10 cellular contexts compared by ENCODE assay signal in the genomic region with DNA sequence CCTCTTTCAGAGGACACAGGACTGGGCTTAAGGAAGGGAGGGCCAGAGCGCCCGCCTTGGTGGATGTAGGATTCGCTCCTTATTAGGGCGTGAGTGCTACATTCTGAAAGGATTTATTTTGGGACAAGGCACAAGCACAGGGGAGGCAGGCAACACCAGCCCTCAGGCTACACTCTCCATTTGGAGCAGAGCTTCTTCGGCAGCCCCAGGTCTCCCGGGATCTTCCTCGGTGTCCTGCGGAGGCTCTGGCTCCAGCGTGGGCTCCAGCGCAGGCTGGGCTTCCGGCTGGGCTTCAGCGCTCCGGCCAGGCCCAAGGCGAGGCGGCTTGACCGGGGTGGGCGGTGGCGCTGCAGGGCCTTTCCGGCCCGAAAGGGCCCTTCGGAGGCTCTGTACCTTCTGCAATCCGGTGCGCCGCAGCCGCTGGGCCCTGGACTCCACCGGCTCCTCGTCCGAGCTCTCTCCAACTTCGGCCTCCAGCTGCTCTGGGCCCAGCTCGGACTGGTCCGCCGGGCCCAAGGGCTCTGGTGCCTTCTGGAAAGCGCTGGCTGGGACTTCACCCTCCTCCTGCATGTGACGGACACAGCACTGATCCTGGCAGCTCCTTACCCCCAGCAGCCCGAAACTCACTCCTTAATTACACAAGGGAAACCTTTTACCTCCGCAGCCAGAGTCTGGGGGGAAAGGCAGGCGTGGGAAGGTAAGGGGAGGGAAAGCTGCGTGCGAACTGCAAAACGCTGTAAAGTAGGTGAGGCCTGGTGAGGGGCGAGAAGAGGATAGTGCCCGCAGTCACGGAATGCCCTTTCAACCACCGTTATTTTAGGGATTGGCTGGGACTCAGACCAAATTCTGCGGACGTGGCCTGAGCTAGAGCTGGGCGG. TPM values are rescaled to one million over a fixed set of nuclear protein-coding genes. Genes with fewer than 3 reads are reported as not detected.
DNase-seq lines count a peak whose midpoint lies in the region; ATAC-seq and TF ChIP-seq lines count a peak whose summit lies in the region.
"Had no signal": no experiment of that assay in that cellular context is flagged by ENCODE, and none has a peak within 500 bp of the region (broad histone marks: within the 10 kb centered on the region; RNA-seq: fewer than 3 reads in every experiment).

No MANE protein-coding gene starts in this region.

- no peaks in the 10 kb centered on the region for H3K9me3 Mint-ChIP-seq in activated naive CD8-positive, alpha-beta T cell treated with anti-CD3 and anti-CD28 coated beads for 36 hours
- H3K9me3 Mint-ChIP-seq: IgD-negative memory B cell had no signal

- H3K27ac Mint-ChIP-seq in activated naive CD8-positive, alpha-beta T cell treated with anti-CD3 and anti-CD28 coated beads for 36 hours: peak overlapping the region; percentile 88
- H3K27ac Mint-ChIP-seq: IgD-negative memory B cell had no signal

- peaks cover 40% of the 10 kb centered on the region for H3K4me1 Mint-ChIP-seq in activated naive CD8-positive, alpha-beta T cell treated with anti-CD3 and anti-CD28 coated beads for 36 hours

- H3K4me1 ChIP-seq in heart left ventricle: peaks cover 0 to 58% (median 37%) of the 10 kb centered on the region in 12 donors
- H3K4me1 ChIP-seq in gastrocnemius medialis: peaks cover 22 to 28% of the 10 kb centered on the region in 2 donors

- H3K27me3 Mint-ChIP-seq in activated naive CD8-positive, alpha-beta T cell treated with anti-CD3 and anti-CD28 coated beads for 36 hours: peaks cover 70% of the 10 kb centered on the region

- peak overlapping the region; percentile 79 for H3K4me3 Mint-ChIP-seq in activated naive CD8-positive, alpha-beta T cell treated with anti-CD3 and anti-CD28 coated beads for 36 hours

- H3K27ac ChIP-seq in heart left ventricle: peak overlapping the region; percentile 94 to 100 (median 99)
- H3K27ac ChIP-seq in gastrocnemius medialis: peak overlapping the region; percentile 89 to 96 (median 94)
- H3K27ac ChIP-seq: neutrophil had no signal

- H3K36me3 Mint-ChIP-seq in activated naive CD8-positive, alpha-beta T cell treated with anti-CD3 and anti-CD28 coated beads for 36 hours: peaks cover 7% of the 10 kb centered on the region
- H3K36me3 Mint-ChIP-seq: IgD-negative memory B cell had no signal

- H3K36me3 ChIP-seq in heart left ventricle: no peaks in the 10 kb centered on the region
- H3K36me3 ChIP-seq in gastrocnemius medialis: no peaks in the 10 kb centered on the region
- H3K36me3 ChIP-seq: neutrophil had no signal

- H3K9me3 ChIP-seq in heart left ventricle: no peaks in the 10 kb centered on the region
- no peaks in the 10 kb centered on the region for H3K9me3 ChIP-seq in gastrocnemius medialis
- H3K9me3 ChIP-seq: neutrophil had no signal

- in situ Hi-C loops in GM13977 (cut with MboI; ENCODE audit: low pct_unique_long_range_greater_than_20kb, low sequenced_read_pairs, unreplicated experiment) (no loop called here), gastrocnemius medialis (cut with MboI; ENCODE audit: low sequenced_read_pairs in 4 of 4) (loop anchor here in 1 of 4 donors (25.0 kb wide), 1 partner anchor 307 kb away; a partner anchor contains a TSS)

- peak; percentile 39 to 44 for TF ChIP-seq POLR2A in heart left ventricle (IDR thresholded peaks at IDR 0.05)
- TF ChIP-seq POLR2A in gastrocnemius medialis (IDR thresholded peaks at IDR 0.05): peak in 1 of 2 donors; percentile 2

- TF ChIP-seq CTCF in GM13977 (IDR thresholded peaks at IDR 0.05; ENCODE audit: extremely low read depth, insufficient read depth, missing control alignments): no peak
- peak in 4 of 12 donors; percentile 16 to 19 (median 17) for TF ChIP-seq CTCF in heart left ventricle (IDR thresholded peaks at IDR 0.05)
- peak in 2 of 5 experiments; percentile 11 to 19 for TF ChIP-seq CTCF in gastrocnemius medialis (IDR thresholded peaks at IDR 0.05 in 4 of 5, conservative IDR thresholded peaks at IDR 0.05 in 1 of 5)

- 2 to 3% (median 2%) methylated on average over 34 to 47 of the region's 47 CpGs for WGBS in heart left ventricle, 4 donors

- peak; percentile 49 to 63 (median 57) for ATAC-seq in heart left ventricle
- ATAC-seq in gastrocnemius medialis: peak; percentile 48 to 50
- no peak for ATAC-seq in GM21390 (IDR thresholded peaks at IDR 0.05; ENCODE audit: unreplicated experiment)

- H3K4me3 ChIP-seq in heart left ventricle: peak overlapping the region; percentile 29 to 75 (median 68)
- peak overlapping the region; percentile 58 to 84 (median 62) for H3K4me3 ChIP-seq in gastrocnemius medialis

- DNase-seq in GM13977 (ENCODE audit: low spot score): peak; percentile 59
- DNase-seq in activated naive CD8-positive, alpha-beta T cell treated with anti-CD3 and anti-CD28 coated beads for 36 hours: no peak
- DNase-seq in heart left ventricle: peak; percentile 69 to 85 (median 76)
- DNase-seq in gastrocnemius medialis: peak in 1 of 2 donors; percentile 26
- no peak for DNase-seq in hippocampal formation (lab: John Stamatoyannopoulos, UW)
- no peak for DNase-seq in RKO (ENCODE audit: low spot score)
- no peak for DNase-seq in 8988T

- intact Hi-C loops in heart left ventricle (cut with DNase I) (loop anchor here in 9 of 10 donors (2.0 to 10.0 kb wide), 11 partner anchors 33 to 297 kb away; a partner anchor contains a TSS), gastrocnemius medialis (cut with DNase I; ENCODE audit: low total_unique reads) (loop anchor here (1.0 to 5.0 kb wide), 3 partner anchors 68 to 163 kb away; a partner anchor contains a TSS)

- H3K27me3 ChIP-seq in heart left ventricle (peaks cover 0 to 8% (median 0%) of the 10 kb centered on the region in 9 donors), gastrocnemius medialis (no peaks in the 10 kb centered on the region)

RNA-seq across cellular contexts. Expression of a gene that starts 1.1 kb away (rescaled TPM):
- total RNA-seq in activated naive CD8-positive, alpha-beta T cell treated with anti-CD3 and anti-CD28 coated beads for 36 hours: 10 to 100 TPM; 26.3 to 30.0 TPM
- total RNA-seq in heart left ventricle (100 to 1,000 TPM in 4 of 9 donors, 10 to 100 TPM in 5; 40.4 to 155 (median 86.7) TPM), gastrocnemius medialis (10 to 100 TPM; 12.9 to 53.6 (median 34.1) TPM)
- polyA plus RNA-seq in heart left ventricle: 100 to 1,000 TPM in 1 of 2 donors, 10 to 100 TPM in 1; 92.8 to 126 TPM
- polyA plus RNA-seq: IgD-negative memory B cell had no signal

RNA-seq across cellular contexts. Expression of a gene that starts 59.6 kb away (rescaled TPM):
- under 1 TPM; 0.16 to 0.43 TPM for total RNA-seq in activated naive CD8-positive, alpha-beta T cell treated with anti-CD3 and anti-CD28 coated beads for 36 hours
- total RNA-seq in heart left ventricle (under 1 TPM in 1 of 9 donors, not detected in 8; 0.14 TPM), gastrocnemius medialis (not detected)
- polyA plus RNA-seq in heart left ventricle: not detected
- polyA plus RNA-seq: IgD-negative memory B cell had no signal

Comparison
In these comparisons a context has a peak if more than half of its experiments do, and no peak if none do; other contexts are left out.
1. DNase-seq: peak in GM13977 (single experiment) and heart left ventricle (5 of 5); none in activated naive CD8-positive, alpha-beta T cell treated with anti-CD3 and anti-CD28 coated beads for 36 hours (single experiment), hippocampal formation (0 of 2), RKO (single experiment) and 8988T (single experiment).